In the genomic region with DNA sequence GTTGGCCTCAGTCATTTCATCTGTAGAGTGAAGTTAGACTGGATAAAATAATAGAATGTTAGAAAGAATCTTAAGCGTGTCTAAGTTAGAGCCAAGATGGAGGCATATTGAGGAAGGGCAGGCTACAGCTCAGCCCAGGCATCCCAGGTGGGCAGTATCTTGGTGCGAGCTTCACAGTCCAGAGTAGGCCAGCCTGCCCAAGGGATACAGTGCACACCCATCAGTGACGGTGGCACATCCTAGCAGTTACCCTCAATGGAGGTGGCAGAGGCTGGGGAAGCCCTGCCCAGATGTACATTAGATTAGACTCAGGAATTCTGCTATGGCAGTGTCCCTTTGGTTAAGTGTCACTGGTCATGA, we compare ENCODE assay signal across 28 cellular contexts. TPM values are rescaled to one million over a fixed set of nuclear protein-coding genes. Genes with fewer than 3 reads are reported as not detected.
"Had no signal": no experiment of that assay in that cellular context is flagged by ENCODE, and none has a peak within 500 bp of the region (broad histone marks: within the 10 kb centered on the region; RNA-seq: fewer than 3 reads in every experiment).

No MANE protein-coding gene starts in this region.

- H3K4me3 ChIP-seq: adrenal gland, cardiac muscle cell, heart right ventricle, left lung, lung, pancreas, thyroid gland had no signal

- DNase-seq: activated naive CD4-positive, alpha-beta T cell; activated T-cell treated with anti-CD3 and anti-CD28 coated beads, Interleukin-2, amount 50 U/mL, for 24 hours; adrenal gland; cortex of kidney; heart right ventricle; immature natural killer cell; natural killer cell; pancreas; right cardiac atrium; stimulated activated CD4-positive, alpha-beta T cell treated with anti-CD3 and anti-CD28 coated beads, Interleukin-12 subunit alpha, Interleukin-12 subunit beta, amount 100 ng/mL, for 4 hours; substantia nigra; thyroid gland had no signal

- H3K27me3 ChIP-seq: adrenal gland, cardiac muscle cell, heart right ventricle, left lung, pancreas, thyroid gland had no signal

- H3K4me3 Mint-ChIP-seq: activated naive CD8-positive, alpha-beta T cell; activated T-cell treated with anti-CD3 and anti-CD28 coated beads, Interleukin-2, amount 50 U/mL, for 24 hours; immature natural killer cell; mesothelial cell of epicardium; natural killer cell; stimulated activated naive CD8-positive, alpha-beta T cell treated with anti-CD3 and anti-CD28 coated beads, Interleukin-15, Interleukin-2, amounts not matched to agents 100 ng/mL and 50 ng/mL, for 24 hours; T-helper 2 cell treated with Interferon-gamma antibody and Interleukin-4, amounts not matched to agents 5 μg/mL and 100 μg/mL, for 36 hours had no signal

- H3K9me3 ChIP-seq: adrenal gland, heart right ventricle, left lung, pancreas, thyroid gland had no signal

- H3K36me3 Mint-ChIP-seq: natural killer cell had no signal

- H3K9me3 Mint-ChIP-seq: activated T-cell treated with anti-CD3 and anti-CD28 coated beads, Interleukin-2, amount 50 U/mL, for 24 hours; activated T-helper 2 cell treated with anti-CD3 and anti-CD28 coated beads, Interferon-gamma antibody, Interleukin-2, Interleukin-4, amounts not matched to agents 10 μg/mL and 5 μg/mL and 100 μg/mL, durations not matched to agents 14 hours and 24 hours and 36 hours; immature natural killer cell; mesothelial cell of epicardium; natural killer cell; stimulated activated naive CD8-positive, alpha-beta T cell treated with anti-CD3 and anti-CD28 coated beads, Interleukin-15, Interleukin-2, amounts not matched to agents 100 ng/mL and 50 ng/mL, for 24 hours; T-helper 2 cell treated with Interferon-gamma antibody and Interleukin-4, amounts not matched to agents 5 μg/mL and 100 μg/mL, for 36 hours had no signal

- H3K27ac ChIP-seq: adrenal gland, cardiac muscle cell, heart right ventricle, left lung, pancreas, VCaP had no signal

- H3K27me3 Mint-ChIP-seq: activated naive CD8-positive, alpha-beta T cell; activated T-cell treated with anti-CD3 and anti-CD28 coated beads, Interleukin-2, amount 50 U/mL, for 24 hours; stimulated activated naive CD8-positive, alpha-beta T cell treated with anti-CD3 and anti-CD28 coated beads, Interleukin-15, Interleukin-2, amounts not matched to agents 100 ng/mL and 50 ng/mL, for 24 hours had no signal

- H3K4me1 ChIP-seq: adrenal gland, heart right ventricle, left lung had no signal

- ATAC-seq: heart right ventricle, left lung, natural killer cell, pancreas, right cardiac atrium had no signal

- H3K4me1 Mint-ChIP-seq: immature natural killer cell, natural killer cell had no signal

- H3K27ac Mint-ChIP-seq: activated naive CD8-positive, alpha-beta T cell; activated T-cell treated with anti-CD3 and anti-CD28 coated beads, Interleukin-2, amount 50 U/mL, for 24 hours; activated T-helper 2 cell treated with anti-CD3 and anti-CD28 coated beads, Interferon-gamma antibody, Interleukin-2, Interleukin-4, amounts not matched to agents 10 μg/mL and 5 μg/mL and 100 μg/mL, durations not matched to agents 14 hours and 24 hours and 36 hours; mesothelial cell of epicardium; natural killer cell; stimulated activated naive CD8-positive, alpha-beta T cell treated with anti-CD3 and anti-CD28 coated beads, Interleukin-15, Interleukin-2, amounts not matched to agents 100 ng/mL and 50 ng/mL, for 24 hours; T-helper 2 cell treated with Interferon-gamma antibody and Interleukin-4, amounts not matched to agents 5 μg/mL and 100 μg/mL, for 36 hours had no signal

- H3K36me3 ChIP-seq: cardiac muscle cell had no signal

RNA-seq across cellular contexts. Expression of a gene that starts 47.0 kb away (rescaled TPM):
- total RNA-seq: natural killer cell had no signal
- polyA plus RNA-seq: immature natural killer cell had no signal

RNA-seq across cellular contexts. Expression of a gene that starts 55.4 kb away (rescaled TPM):
- total RNA-seq: activated T-helper 2 cell treated with anti-CD3 and anti-CD28 coated beads, Interferon-gamma antibody, Interleukin-2, Interleukin-4, amounts not matched to agents 10 μg/mL and 5 μg/mL and 100 μg/mL, durations not matched to agents 14 hours and 24 hours and 36 hours; adrenal gland; cardiac muscle cell; cerebellum; epithelial cell of proximal tubule; fibroblast of villous mesenchyme; heart right ventricle; kidney epithelial cell; left lung; lung; mesothelial cell of epicardium; natural killer cell; pulmonary artery endothelial cell; right cardiac atrium; skeletal muscle tissue; thyroid gland; urinary bladder had no signal
- polyA plus RNA-seq: adrenal gland, cardiac muscle cell, heart right ventricle, immature natural killer cell, lung, pancreas, right cardiac atrium, urinary bladder had no signal
